In the genomic region with DNA sequence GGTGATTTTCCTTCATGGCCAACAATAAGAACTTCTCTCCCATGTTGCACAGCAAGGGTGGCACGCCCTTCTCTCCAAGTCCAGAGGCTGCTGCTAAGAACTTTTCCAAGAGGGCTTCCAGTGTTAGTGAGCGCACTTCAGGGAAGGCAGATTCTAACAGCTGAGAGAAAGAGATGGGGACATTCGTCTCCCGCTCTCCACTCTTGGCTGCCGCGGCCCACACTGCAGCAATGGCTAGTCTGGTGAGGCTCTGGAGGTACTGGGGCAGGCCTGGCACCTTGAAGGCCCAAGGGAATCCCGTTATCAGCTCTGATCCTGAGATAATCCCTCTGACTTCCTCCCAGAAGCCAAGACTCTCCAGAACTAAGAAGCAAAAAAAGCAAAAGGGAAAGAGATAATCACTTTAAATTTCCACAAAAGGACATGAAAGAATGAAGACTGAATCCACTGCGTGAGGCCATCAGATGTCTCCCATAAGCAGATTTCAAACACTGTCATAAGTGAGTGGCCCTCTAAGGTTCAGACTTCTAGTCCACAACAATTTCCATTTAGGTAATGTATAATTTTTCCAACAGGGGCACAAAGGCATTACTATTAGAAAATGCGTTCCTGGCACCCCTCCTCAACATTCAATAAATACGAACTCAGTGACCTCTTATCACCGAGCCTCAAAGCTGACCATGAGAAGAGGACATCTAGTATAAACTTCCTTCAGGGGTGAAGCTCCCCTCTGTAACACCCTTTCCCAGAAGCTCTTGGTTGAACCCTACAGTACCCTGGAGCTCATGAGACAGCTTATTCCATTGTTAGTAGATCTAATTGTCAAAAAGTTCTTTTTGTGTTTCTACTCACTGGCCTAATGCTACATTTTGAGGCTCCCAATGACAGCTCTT, we compare ENCODE assay signal across 11 cellular contexts.
DNase-seq lines count a peak whose midpoint lies in the region; ATAC-seq and TF ChIP-seq lines count a peak whose summit lies in the region.
"Had no signal": no experiment of that assay in that cellular context is flagged by ENCODE, and none has a peak within 500 bp of the region (broad histone marks: within the 10 kb centered on the region; RNA-seq: fewer than 3 reads in every experiment).

No MANE protein-coding gene starts in this region.

- H3K27me3 Mint-ChIP-seq in activated CD4-positive, alpha-beta T cell treated with anti-CD3 and anti-CD28 coated beads for 36 hours = no peaks in the 10 kb centered on the region
- H3K27me3 Mint-ChIP-seq in activated CD8-positive, alpha-beta T cell treated with anti-CD3 and anti-CD28 coated beads, Interleukin-2, amount 10 ng/mL, durations not matched to agents 7 days and 5 days (ENCODE audit: low read depth) = no peaks in the 10 kb centered on the region

- peak; percentile 13 for ATAC-seq in activated CD4-positive, alpha-beta T cell treated with anti-CD3 and anti-CD28 coated beads for 36 hours
- ATAC-seq in activated CD8-positive, alpha-beta T cell treated with anti-CD3 and anti-CD28 coated beads, Interleukin-2, amount 10 ng/mL, durations not matched to agents 7 days and 5 days = no peak
- ATAC-seq in left lobe of liver (no peak), thoracic aorta (ENCODE audit: insufficient number of reproducible peaks, low FRiP score, low read depth) (no peak), HG03159 (IDR thresholded peaks at IDR 0.05; ENCODE audit: unreplicated experiment) (no peak)

- H3K9me3 ChIP-seq in thoracic aorta = no peaks in the 10 kb centered on the region
- H3K9me3 ChIP-seq: SJCRH30 had no signal

- peaks cover 21% of the 10 kb centered on the region for H3K4me1 Mint-ChIP-seq in activated CD4-positive, alpha-beta T cell treated with anti-CD3 and anti-CD28 coated beads for 36 hours
- peaks cover 23% of the 10 kb centered on the region for H3K4me1 Mint-ChIP-seq in activated CD8-positive, alpha-beta T cell treated with anti-CD3 and anti-CD28 coated beads, Interleukin-2, amount 10 ng/mL, durations not matched to agents 7 days and 5 days (ENCODE audit: low read depth)

- H3K36me3 Mint-ChIP-seq in activated CD4-positive, alpha-beta T cell treated with anti-CD3 and anti-CD28 coated beads for 36 hours (ENCODE audit: low read depth) = peaks cover 47% of the 10 kb centered on the region
- H3K36me3 Mint-ChIP-seq in activated CD8-positive, alpha-beta T cell treated with anti-CD3 and anti-CD28 coated beads, Interleukin-2, amount 10 ng/mL, durations not matched to agents 7 days and 5 days (ENCODE audit: low read depth) = peaks cover 36% of the 10 kb centered on the region

- no peaks in the 10 kb centered on the region for H3K36me3 ChIP-seq in thoracic aorta

- DNase-seq in activated CD4-positive, alpha-beta T cell treated with anti-CD3 and anti-CD28 coated beads for 36 hours = no peak
- DNase-seq in activated CD4-positive, alpha-beta T cell treated with anti-CD3 and anti-CD28 coated beads, Interleukin-2, amount 50 U/mL, for 4 hours = no peak
- DNase-seq in activated CD8-positive, alpha-beta T cell treated with anti-CD3 and anti-CD28 coated beads, Interleukin-2, amount 10 ng/mL, durations not matched to agents 7 days and 5 days = no peak
- DNase-seq in left lobe of liver (ENCODE audit: low spot score) (peak; percentile 26), thoracic aorta (ENCODE audit: low spot score) (no peak), glomerular visceral epithelial cell (ENCODE audit: extremely low spot score) (no peak), anterior cingulate cortex (lab: John Stamatoyannopoulos, UW) (no peak)
- DNase-seq: NCI-H1436 had no signal

- intact Hi-C loops in activated CD4-positive, alpha-beta T cell treated with anti-CD3 and anti-CD28 coated beads for 36 hours (cut with DNase I, micrococcal nuclease) = loop anchor here (1.0 to 10.0 kb wide), 4 partner anchors 121 to 262 kb away; no protein-coding TSS in a partner anchor

- H3K4me3 Mint-ChIP-seq in activated CD4-positive, alpha-beta T cell treated with anti-CD3 and anti-CD28 coated beads for 36 hours = no peak overlapping the region
- H3K4me3 Mint-ChIP-seq in activated CD8-positive, alpha-beta T cell treated with anti-CD3 and anti-CD28 coated beads, Interleukin-2, amount 10 ng/mL, durations not matched to agents 7 days and 5 days = no peak overlapping the region

- TF ChIP-seq CTCF in thoracic aorta (IDR thresholded peaks at IDR 0.05) = no peak

- H3K4me3 ChIP-seq in thoracic aorta = no peak overlapping the region
- H3K4me3 ChIP-seq: lung, SJCRH30 had no signal

- POLR2A ChIA-PET in activated CD4-positive, alpha-beta T cell treated with anti-CD3 and anti-CD28 coated beads for 36 hours (lab: Charles Lee) = interaction anchor here (1.2 kb wide), 1 partner anchor 133 kb away, joined by 4 read pairs; no protein-coding TSS in a partner anchor
- POLR2A ChIA-PET in activated CD8-positive, alpha-beta T cell treated with anti-CD3 and anti-CD28 coated beads, Interleukin-2, amount 10 ng/mL, durations not matched to agents 7 days and 5 days (lab: Charles Lee) = interaction anchor here (1.1 kb wide), 1 partner anchor 133 kb away, joined by 3 read pairs; no protein-coding TSS in a partner anchor

- CTCF ChIA-PET in activated CD4-positive, alpha-beta T cell treated with anti-CD3 and anti-CD28 coated beads for 36 hours (lab: Charles Lee) = interaction anchor here (0.6 to 1.9 kb wide), 3 partner anchors 33 to 345 kb away, joined by 3 to 5 read pairs (median 4); no protein-coding TSS in a partner anchor
- CTCF ChIA-PET in activated CD8-positive, alpha-beta T cell treated with anti-CD3 and anti-CD28 coated beads, Interleukin-2, amount 10 ng/mL, durations not matched to agents 7 days and 5 days (lab: Charles Lee) = interaction anchor here (0.8 to 1.8 kb wide), 3 partner anchors 64 to 284 kb away, joined by 3 to 10 read pairs (median 8); no protein-coding TSS in a partner anchor

- H3K4me1 ChIP-seq in thoracic aorta (ENCODE audit: control insufficient read depth in 1 of 2, low read depth in 2 of 2) = peaks cover 0 to 28% of the 10 kb centered on the region in 2 donors

- no peaks in the 10 kb centered on the region for H3K27me3 ChIP-seq in thoracic aorta (replicated peaks; ENCODE audit: insufficient read depth)
- H3K27me3 ChIP-seq: SJCRH30 had no signal

- peak overlapping the region; percentile 52 to 59 for H3K27ac ChIP-seq in thoracic aorta

- no peaks in the 10 kb centered on the region for H3K9me3 Mint-ChIP-seq in activated CD4-positive, alpha-beta T cell treated with anti-CD3 and anti-CD28 coated beads for 36 hours (ENCODE audit: low read depth)
- no peaks in the 10 kb centered on the region for H3K9me3 Mint-ChIP-seq in activated CD8-positive, alpha-beta T cell treated with anti-CD3 and anti-CD28 coated beads, Interleukin-2, amount 10 ng/mL, durations not matched to agents 7 days and 5 days (ENCODE audit: insufficient read depth)

- H3K27ac Mint-ChIP-seq in activated CD4-positive, alpha-beta T cell treated with anti-CD3 and anti-CD28 coated beads for 36 hours = peak overlapping the region; percentile 96
- H3K27ac Mint-ChIP-seq in activated CD8-positive, alpha-beta T cell treated with anti-CD3 and anti-CD28 coated beads, Interleukin-2, amount 10 ng/mL, durations not matched to agents 7 days and 5 days = peak overlapping the region; percentile 88
